In the genomic region with DNA sequence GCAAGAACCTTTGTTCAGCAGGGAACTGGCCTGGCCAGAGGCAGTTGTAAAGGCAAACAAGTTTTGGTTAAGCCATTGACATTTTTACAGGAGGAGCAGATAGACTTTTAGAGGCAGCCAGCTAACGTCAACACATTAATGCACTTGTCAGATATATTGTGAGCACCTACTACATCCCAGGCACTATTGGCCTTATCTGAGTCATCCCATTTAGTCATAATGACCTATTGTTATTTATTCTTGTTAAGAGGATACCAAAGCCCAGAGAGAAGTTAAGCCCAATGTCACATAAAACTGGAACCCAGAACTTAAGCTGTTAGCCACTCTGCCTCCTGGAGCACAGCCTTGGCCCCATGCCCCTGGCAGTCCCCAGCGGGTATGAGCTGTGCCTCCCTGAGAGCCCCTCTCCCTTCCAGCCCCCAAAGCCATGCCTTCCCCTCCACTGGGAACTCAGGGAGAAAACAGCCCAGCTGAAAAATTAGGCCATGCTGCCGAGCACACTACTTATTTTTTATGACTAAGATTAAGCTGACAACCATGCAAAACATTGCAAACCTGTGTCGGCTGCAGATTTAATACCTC, we compare ENCODE assay signal across 12 cellular contexts. TPM values are rescaled to one million over a fixed set of nuclear protein-coding genes. Genes with fewer than 3 reads are reported as not detected.
DNase-seq lines count a peak whose midpoint lies in the region; TF ChIP-seq lines count a peak whose summit lies in the region.
"Had no signal": no experiment of that assay in that cellular context is flagged by ENCODE, and none has a peak within 500 bp of the region (broad histone marks: within the 10 kb centered on the region; RNA-seq: fewer than 3 reads in every experiment).

No MANE protein-coding gene starts in this region.

- H3K4me1 Mint-ChIP-seq in activated naive CD8-positive, alpha-beta T cell treated with anti-CD3 and anti-CD28 coated beads for 36 hours = peaks cover 35% of the 10 kb centered on the region

- H3K4me1 ChIP-seq in HEK293 (ENCODE audit: control insufficient read depth, insufficient read depth, low read length) (peaks cover 3% of the 10 kb centered on the region; the same call in 1 of the 2 replicates), stomach (peaks cover 14 to 50% (median 32%) of the 10 kb centered on the region in 4 donors), thyroid gland (peaks cover 0 to 29% of the 10 kb centered on the region in 2 donors)

- no peaks in the 10 kb centered on the region for H3K27me3 Mint-ChIP-seq in activated naive CD8-positive, alpha-beta T cell treated with anti-CD3 and anti-CD28 coated beads for 36 hours
- H3K27me3 Mint-ChIP-seq: stimulated activated memory B cell treated with anti-CD40 and anti-IgM and Interleukin-4, amounts not matched to agents 10 μg/mL and 1 μg/mL and 100 μg/mL, for 72 hours had no signal

- DNase-seq in activated naive CD8-positive, alpha-beta T cell treated with anti-CD3 and anti-CD28 coated beads for 36 hours = no peak
- DNase-seq in iris pigment epithelial cell (ENCODE audit: low read depth) = peak; percentile 70
- no peak for DNase-seq in stomach
- no peak for DNase-seq in activated CD4-positive, CD25-positive, alpha-beta regulatory T cell (lab: John Stamatoyannopoulos, UW)
- no peak for DNase-seq in SK-N-DZ (ENCODE audit: low spot score)
- DNase-seq in thyroid gland = no peak
- DNase-seq: activated CD8-positive, alpha-beta memory T cell treated with anti-CD3 and anti-CD28 coated beads, Interleukin-2, amount 50 U/mL, for 48 hours; DMS 273 treated with DMSO at 0.1 percent for 48 hours; NCI-H1417 had no signal

- TF ChIP-seq POLR2A in stomach (IDR thresholded peaks at IDR 0.05) (no peak), thyroid gland (IDR thresholded peaks at IDR 0.05) (no peak)

- 55 to 71% (median 62%) methylated on average over 4 of the region's 4 CpGs for WGBS in stomach, 5 donors
- 82 to 90% methylated on average over 4 of the region's 4 CpGs for WGBS in thyroid gland, 2 donors

- no peak overlapping the region for H3K4me3 Mint-ChIP-seq in activated naive CD8-positive, alpha-beta T cell treated with anti-CD3 and anti-CD28 coated beads for 36 hours
- H3K4me3 Mint-ChIP-seq: stimulated activated memory B cell treated with anti-CD40 and anti-IgM and Interleukin-4, amounts not matched to agents 10 μg/mL and 1 μg/mL and 100 μg/mL, for 72 hours; T-helper 2 cell treated with Interferon-gamma antibody and Interleukin-4, amounts not matched to agents 5 μg/mL and 100 μg/mL, for 36 hours had no signal

- H3K27ac Mint-ChIP-seq in activated naive CD8-positive, alpha-beta T cell treated with anti-CD3 and anti-CD28 coated beads for 36 hours = peak overlapping the region; percentile 95
- H3K27ac Mint-ChIP-seq: stimulated activated memory B cell treated with anti-CD40 and anti-IgM and Interleukin-4, amounts not matched to agents 10 μg/mL and 1 μg/mL and 100 μg/mL, for 72 hours; T-helper 2 cell treated with Interferon-gamma antibody and Interleukin-4, amounts not matched to agents 5 μg/mL and 100 μg/mL, for 36 hours had no signal

- H3K36me3 Mint-ChIP-seq in activated naive CD8-positive, alpha-beta T cell treated with anti-CD3 and anti-CD28 coated beads for 36 hours = peaks cover 2% of the 10 kb centered on the region

- H3K27me3 ChIP-seq in stomach (no peaks in the 10 kb centered on the region), thyroid gland (no peaks in the 10 kb centered on the region)

- no peak for TF ChIP-seq EP300 in stomach (IDR thresholded peaks at IDR 0.05)

- CTCF ChIA-PET in HEK293 (lab: Yijun Ruan, JAX) = interaction anchor here (0.6 to 5.2 kb wide), 7 partner anchors 15 to 66 kb away, joined by 3 to 25 read pairs (median 3); partner anchors contain the start of gene TRIM8

- H3K9me3 ChIP-seq in HEK293 (ENCODE audit: control insufficient read depth, insufficient read depth, low read depth, low read length) (no peaks in the 10 kb centered on the region), stomach (no peaks in the 10 kb centered on the region), thyroid gland (no peaks in the 10 kb centered on the region)

- H3K36me3 ChIP-seq in HEK293 (ENCODE audit: control insufficient read depth in 2 of 2, insufficient read depth in 1 of 2, low read length in 2 of 2) (peaks cover 0 to 28% of the 10 kb centered on the region in 2 experiments; a peak in 2 of 3 replicates), stomach (peaks cover 0 to 29% (median 15%) of the 10 kb centered on the region in 4 donors), thyroid gland (no peaks in the 10 kb centered on the region)

- intact Hi-C loops in stomach (cut with DNase I; ENCODE audit: low total_unique reads) = no loop called here
- intact Hi-C loops in thyroid gland (cut with DNase I) = no loop called here

- no peak overlapping the region for H3K27ac ChIP-seq in HEK293 (ENCODE audit: extremely low read depth, low read depth, low read length)
- H3K27ac ChIP-seq in stomach = peak overlapping the region in 3 of 5 donors; percentile 28 to 55 (median 40)
- no peak overlapping the region for H3K27ac ChIP-seq in thyroid gland

- H3K9me3 Mint-ChIP-seq in activated naive CD8-positive, alpha-beta T cell treated with anti-CD3 and anti-CD28 coated beads for 36 hours = no peaks in the 10 kb centered on the region
- H3K9me3 Mint-ChIP-seq: stimulated activated memory B cell treated with anti-CD40 and anti-IgM and Interleukin-4, amounts not matched to agents 10 μg/mL and 1 μg/mL and 100 μg/mL, for 72 hours; T-helper 2 cell treated with Interferon-gamma antibody and Interleukin-4, amounts not matched to agents 5 μg/mL and 100 μg/mL, for 36 hours had no signal

- POLR2A ChIA-PET in HEK293 (lab: Yijun Ruan, JAX) = no interaction called here

- H3K4me3 ChIP-seq in HEK293 (ENCODE audit: low read depth, low read length) (no peak overlapping the region), stomach (no peak overlapping the region), thyroid gland (replicated peaks in 1 of 3) (no peak overlapping the region)

- TF ChIP-seq CTCF in HEK293 (tag by site-specific recombination; IDR thresholded peaks at IDR 0.05) (no peak), stomach (IDR thresholded peaks at IDR 0.05) (no peak), thyroid gland (IDR thresholded peaks at IDR 0.05) (no peak)

TF ChIP-seq in HEK293, 187 proteins besides CTCF, POLR2A, EP300 and RAD21:
- 0 out of 2 replicates have a peak, but pooled peaks have one; percentile 27 for TF ChIP-seq ZEB2 (tag by site-specific recombination; IDR thresholded peaks at IDR 0.05)
- TF ChIP-seq ZNF629 (tag by site-specific recombination; IDR thresholded peaks at IDR 0.05) = peak; percentile 62
- TF ChIP-seq ZNF292 (tag by site-specific recombination; IDR thresholded peaks at IDR 0.05; ENCODE audit: borderline replicate concordance, low read depth) = 0 out of 2 replicates have a peak, but pooled peaks have one; percentile 5
- no peak for TF ChIP-seq GLIS2 (tag by site-specific recombination; IDR thresholded peaks at IDR 0.05)
- peak; percentile 89 for TF ChIP-seq ZNF664 (tag by site-specific recombination; IDR thresholded peaks at IDR 0.05)

RNA-seq across cellular contexts. Expression of gene TRIM8, which starts 32.7 kb away (rescaled TPM):
- 10 to 100 TPM; 40.4 to 41.8 TPM for total RNA-seq in activated naive CD8-positive, alpha-beta T cell treated with anti-CD3 and anti-CD28 coated beads for 36 hours
- total RNA-seq in stomach = 100 to 1,000 TPM in 3 of 5 donors, 10 to 100 TPM in 2; 40.0 to 253 (median 149) TPM
- polyA plus RNA-seq in stomach = 10 to 100 TPM; 45.6 to 83.2 (median 68.4) TPM
- 32.2 and 35.3 TPM in 2 replicates for polyA plus RNA-seq in SK-N-DZ (2014; cell fraction: cytosol; rRNA removed)
- 24.5 and 41.7 TPM in 2 replicates for polyA plus RNA-seq in SK-N-DZ (2014; cell fraction: nucleus; rRNA removed)
- total RNA-seq in thyroid gland = 100 to 1,000 TPM; 138 to 187 (median 162) TPM

Comparison
In these comparisons a context has a peak if more than half of its experiments do, and no peak if none do; other contexts are left out.
1. H3K27ac ChIP-seq: peak in stomach (3 of 5); none in HEK293 (single experiment) and thyroid gland (0 of 3).